23 cellular contexts compared by ENCODE assay signal in genomic region chr16:5381481-5381880, GRCh38.
A peak's percentile ranks its signal among the peaks of the same experiment; 100 is the strongest.
DNase-seq lines count a peak whose midpoint lies in the region; ATAC-seq, FAIRE-seq and TF ChIP-seq lines count a peak whose summit lies in the region.
"Had no signal": no experiment of that assay in that cellular context is flagged by ENCODE, and none has a peak within 500 bp of the region (broad histone marks: within the 10 kb centered on the region; RNA-seq: fewer than 3 reads in every experiment).

No MANE protein-coding gene starts in this region.

- TF ChIP-seq POLR2A in H1 (IDR thresholded peaks at IDR 0.05; ENCODE audit: control extremely low read depth in 1 of 2, low read depth in 2 of 2, low read length in 2 of 2), result no peak

- DNase-seq in NCI-H2227 (lab: John Stamatoyannopoulos, UW; ENCODE audit: unreplicated experiment) (peak; percentile 27), NCI-H2227 treated with DMSO at 0.1 percent for 48 hours (lab: John Stamatoyannopoulos, UW) (no peak), BE2C (peak; percentile 65), SK-N-DZ (ENCODE audit: low spot score) (peak; percentile 21), H1 (ENCODE audit: low read depth in 1 of 2, low spot score in 2 of 2) (no peak), occipital lobe (lab: John Stamatoyannopoulos, UW) (no peak)
- DNase-seq: AML-193; C1 segment of cervical spinal cord; Calu3; CD4-positive, alpha-beta memory T cell; COR-L47; DMS53; DMS79 treated with DMSO at 0.1 percent for 48 hours; GF-D8; HFFc6 had no signal

- H4K91ac ChIP-seq in H1 (replicated peaks; ENCODE audit: insufficient read length, low read length), result no peak overlapping the region

- no peak overlapping the region for H3K23ac ChIP-seq in H1 (ENCODE audit: insufficient read length)

- no peak overlapping the region for H2AK5ac ChIP-seq in H1 (ENCODE audit: low read depth, low read length)

- H3K27ac ChIP-seq in H1 (ENCODE audit: low read depth, low read length), result no peak overlapping the region
- H3K27ac ChIP-seq: 22Rv1 had no signal

- H3K18ac ChIP-seq in H1 (ENCODE audit: extremely low read depth, low read length), result no peak overlapping the region

- H3K36me3 ChIP-seq in BE2C (no peaks in the 10 kb centered on the region), H1 (ENCODE audit: control insufficient read depth in 2 of 4, insufficient read depth in 4 of 4, low read length in 3 of 4) (no peaks in the 10 kb centered on the region)
- H3K36me3 ChIP-seq: HAP-1 had no signal

- no peak for TF ChIP-seq EP300 in H1 (IDR thresholded peaks at IDR 0.05; ENCODE audit: borderline replicate concordance in 1 of 2, low read depth in 2 of 2, low read length in 2 of 2)

- H4K5ac ChIP-seq in H1 (ENCODE audit: insufficient read length, low read depth, low read length), result no peak overlapping the region

- no peak overlapping the region for H2BK5ac ChIP-seq in H1 (ENCODE audit: low read depth, low read length)

- POLR2A ChIA-PET in H1 (lab: Charles Lee; ENCODE audit: partially characterized antibody), result no interaction called here

- H3K4me2 ChIP-seq in H1 (ENCODE audit: insufficient read depth in 1 of 2, low read depth in 2 of 2, low read length in 2 of 2), result no peak overlapping the region
- H3K4me2 ChIP-seq: GM23338 had no signal

- no peak for TF ChIP-seq RAD21 in H1 (IDR thresholded peaks at IDR 0.05 in 1 of 2, conservative IDR thresholded peaks at IDR 0.05 in 1 of 2; ENCODE audit: low read depth in 2 of 2, low read length in 2 of 2)

- no peaks in the 10 kb centered on the region for H3K9me3 ChIP-seq in BE2C
- H3K9me3 ChIP-seq in H1 (ENCODE audit: insufficient read depth in 2 of 2, low read depth in 1 of 2, low read length in 1 of 2), result no peaks in the 10 kb centered on the region
- H3K9me3 ChIP-seq: HAP-1 had no signal

- H2BK12ac ChIP-seq in H1 (ENCODE audit: low read depth, low read length), result no peak overlapping the region

- no peak overlapping the region for H2BK120ac ChIP-seq in H1 (replicated peaks; ENCODE audit: low read depth, low read length)

- H3K56ac ChIP-seq in H1 (replicated peaks; ENCODE audit: insufficient read length, low read depth, low read length), result no peak overlapping the region

- H3K23me2 ChIP-seq in H1 (ENCODE audit: low read depth, low read length), result no peaks in the 10 kb centered on the region

- H3K4me3 ChIP-seq in BE2C (ENCODE audit: low read depth, low read length) (no peak overlapping the region), H1 (ENCODE audit: extremely low read depth in 1 of 4, insufficient read depth in 2 of 4, low read depth in 3 of 4, low read length in 4 of 4) (no peak overlapping the region)
- H3K4me3 ChIP-seq: GM23338, HAP-1 had no signal

- H3K27me3 ChIP-seq in BE2C (no peaks in the 10 kb centered on the region), H1 (replicated peaks in 1 of 4; ENCODE audit: control insufficient read depth in 3 of 4, extremely low read depth in 1 of 4, insufficient read depth in 3 of 4, low read length in 3 of 4) (no peaks in the 10 kb centered on the region; a peak in 1 of 7 replicates)

- no peak overlapping the region for H2AFZ ChIP-seq in H1 (ENCODE audit: low read length)
- H2AFZ ChIP-seq: GM23338 had no signal

- peaks cover 7% of the 10 kb centered on the region for H3K4me1 ChIP-seq in BE2C
- H3K4me1 ChIP-seq in H1 (replicated peaks in 1 of 4; ENCODE audit: control insufficient read depth in 3 of 4, insufficient read depth in 4 of 4, low read length in 3 of 4), result peaks cover 0 to 3% (median 0%) of the 10 kb centered on the region in 4 experiments; a peak in 2 of 7 replicates
- H3K4me1 ChIP-seq: HAP-1 had no signal

- no peaks in the 10 kb centered on the region for H3K79me2 ChIP-seq in H1 (ENCODE audit: control insufficient read depth in 1 of 2, insufficient read depth in 2 of 2, low read length in 2 of 2)

- H3K9ac ChIP-seq in H1 (replicated peaks in 1 of 4; ENCODE audit: extremely low read depth in 1 of 4, low read depth in 3 of 4, low read length in 3 of 4), result no peak overlapping the region

- no peak for ATAC-seq in HG03460 (IDR thresholded peaks at IDR 0.05; ENCODE audit: unreplicated experiment)
- ATAC-seq: GM23338 had no signal

- no peak overlapping the region for H2BK15ac ChIP-seq in H1 (ENCODE audit: low read length)

- H4K20me1 ChIP-seq in H1 (replicated peaks in 1 of 2; ENCODE audit: control insufficient read depth in 1 of 2, insufficient read depth in 2 of 2, low read length in 2 of 2), result no peaks in the 10 kb centered on the region

- H3K4ac ChIP-seq in H1 (replicated peaks; ENCODE audit: insufficient read length, low read depth, low read length), result no peak overlapping the region

- TF ChIP-seq CTCF in BE2C (IDR thresholded peaks at IDR 0.05; ENCODE audit: low read depth, low read length) (no peak), H1 (IDR thresholded peaks at IDR 0.05; ENCODE audit: control extremely low read depth in 1 of 3, insufficient read depth in 1 of 3, low read depth in 1 of 3, low read length in 3 of 3) (no peak)

- CTCF ChIA-PET in H1 (lab: Charles Lee; ENCODE audit: partially characterized antibody), result interaction anchor here (0.6 to 2.0 kb wide), 5 partner anchors 31 to 203 kb away, joined by 3 to 6 read pairs (median 3); no protein-coding TSS in a partner anchor

- no peaks in the 10 kb centered on the region for H3K79me1 ChIP-seq in H1 (ENCODE audit: low read depth, low read length)

- no peak overlapping the region for H4K8ac ChIP-seq in H1 (ENCODE audit: extremely low read depth, insufficient read depth, low read length)

- 0 out of 2 replicates have a peak overlapping the region, but pooled peaks have one; percentile 22 for H2BK20ac ChIP-seq in H1 (ENCODE audit: low read length)

- H3K14ac ChIP-seq in H1 (ENCODE audit: insufficient read length), result no peak overlapping the region

- WGBS in H1 (ENCODE audit: extremely low coverage in 1 of 2, insufficient coverage in 1 of 2, insufficient read length in 1 of 2, insufficient replicate concordance in 2 of 2, low coverage in 1 of 2, low lambda C conversion rate in 2 of 2, missing lambda C conversion rate in 1 of 2), 2 experiments, result 87% methylated on average over 3 of the region's 3 CpGs; no CpG with 5 or more reads in 1 of the 2 experiments

- no peak for FAIRE-seq in H1 (lab: Jason Lieb, UNC)
- FAIRE-seq: A204.1, GM12891, GM18507, H54 had no signal

TF ChIP-seq in H1, 55 proteins besides CTCF, POLR2A, EP300 and RAD21:
- TF ChIP-seq BCL11A (IDR thresholded peaks at IDR 0.05; ENCODE audit: low read depth in 2 of 2, low read length in 2 of 2), result no peak
- no peak for TF ChIP-seq JUND (IDR thresholded peaks at IDR 0.05; ENCODE audit: low read length)
- no peak for TF ChIP-seq BRCA1 (IDR thresholded peaks at IDR 0.05; ENCODE audit: low read depth, low read length)
- no peak for TF ChIP-seq PHF8 (conservative IDR thresholded peaks at IDR 0.05; ENCODE audit: low read depth, low read length)
- no peak for TF ChIP-seq ZNF274 (IDR thresholded peaks at IDR 0.05; ENCODE audit: borderline replicate concordance, extremely low read depth, low read length)
- no peak for TF ChIP-seq CHD2 (IDR thresholded peaks at IDR 0.05; ENCODE audit: low read length)
- no peak for TF ChIP-seq CHD1 (IDR thresholded peaks at IDR 0.05; ENCODE audit: low read depth, low read length)
- no peak for TF ChIP-seq EZH2 (IDR thresholded peaks at IDR 0.05; ENCODE audit: low read depth, low read length, severe bottlenecking)
- TF ChIP-seq SP1 (IDR thresholded peaks at IDR 0.05; ENCODE audit: low read depth, low read length), result no peak
- TF ChIP-seq ASH2L (IDR thresholded peaks at IDR 0.05; ENCODE audit: low read length), result no peak

Comparison
In these comparisons a context has a peak if more than half of its experiments do, and no peak if none do; other contexts are left out.
1. DNase-seq: peak in NCI-H2227 (single experiment), BE2C (single experiment) and SK-N-DZ (single experiment); none in NCI-H2227 treated with DMSO at 0.1 percent for 48 hours (single experiment), H1 (0 of 2) and occipital lobe (single experiment).